ENCODE assay signal across 1 cellular context in genomic region chr3:184168363-184169120, GRCh38.
TF ChIP-seq lines count a peak whose summit lies in the region.

No MANE protein-coding gene starts in this region.

TF ChIP-seq in HepG2, 621 proteins besides CTCF, POLR2A, EP300 and RAD21:
- no peak for TF ChIP-seq MXD3 (CRISPR knock-in tag; IDR thresholded peaks at IDR 0.05)
- TF ChIP-seq POLR2G (IDR thresholded peaks at IDR 0.05; ENCODE audit: low read depth, low read length): 0 out of 2 replicates have a peak, but pooled peaks have one; percentile 10
